In the genomic region with DNA sequence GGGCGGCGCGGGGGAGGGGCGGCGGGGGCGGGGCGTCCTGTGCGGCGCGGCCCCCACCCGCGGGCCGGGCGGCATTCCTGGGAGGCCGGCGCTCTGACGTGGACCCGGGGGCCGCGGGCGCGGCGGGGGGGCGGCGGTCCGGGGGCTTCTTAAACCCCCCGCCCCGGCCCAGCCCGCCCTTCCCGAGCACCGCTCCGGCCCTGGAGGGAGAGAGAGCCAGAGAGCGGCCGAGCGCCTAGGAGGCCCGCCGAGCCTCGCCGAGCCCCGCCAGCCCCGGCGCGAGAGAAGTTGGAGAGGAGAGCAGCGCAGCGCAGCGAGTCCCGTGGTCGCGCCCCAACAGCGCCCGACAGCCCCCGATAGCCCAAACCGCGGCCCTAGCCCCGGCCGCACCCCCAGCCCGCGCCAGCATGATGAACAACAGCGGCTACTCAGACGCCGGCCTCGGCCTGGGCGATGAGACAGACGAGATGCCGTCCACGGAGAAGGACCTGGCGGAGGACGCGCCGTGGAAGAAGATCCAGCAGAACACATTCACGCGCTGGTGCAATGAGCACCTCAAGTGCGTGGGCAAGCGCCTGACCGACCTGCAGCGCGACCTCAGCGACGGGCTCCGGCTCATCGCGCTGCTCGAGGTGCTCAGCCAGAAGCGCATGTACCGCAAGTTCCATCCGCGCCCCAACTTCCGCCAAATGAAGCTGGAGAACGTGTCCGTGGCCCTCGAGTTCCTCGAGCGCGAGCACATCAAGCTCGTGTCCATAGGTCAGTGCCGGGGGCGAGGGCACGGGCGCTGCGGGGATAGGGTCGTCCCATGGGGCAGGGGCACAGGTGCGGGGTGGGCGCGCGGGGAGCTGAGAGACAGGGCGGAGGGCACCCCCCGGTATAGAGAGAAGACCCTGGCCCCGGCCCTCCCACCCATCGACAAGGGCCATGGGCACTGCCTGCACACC, we compare ENCODE assay signal across 1 cellular context.
TF ChIP-seq lines count a peak whose summit lies in the region.

A gene with protein sequence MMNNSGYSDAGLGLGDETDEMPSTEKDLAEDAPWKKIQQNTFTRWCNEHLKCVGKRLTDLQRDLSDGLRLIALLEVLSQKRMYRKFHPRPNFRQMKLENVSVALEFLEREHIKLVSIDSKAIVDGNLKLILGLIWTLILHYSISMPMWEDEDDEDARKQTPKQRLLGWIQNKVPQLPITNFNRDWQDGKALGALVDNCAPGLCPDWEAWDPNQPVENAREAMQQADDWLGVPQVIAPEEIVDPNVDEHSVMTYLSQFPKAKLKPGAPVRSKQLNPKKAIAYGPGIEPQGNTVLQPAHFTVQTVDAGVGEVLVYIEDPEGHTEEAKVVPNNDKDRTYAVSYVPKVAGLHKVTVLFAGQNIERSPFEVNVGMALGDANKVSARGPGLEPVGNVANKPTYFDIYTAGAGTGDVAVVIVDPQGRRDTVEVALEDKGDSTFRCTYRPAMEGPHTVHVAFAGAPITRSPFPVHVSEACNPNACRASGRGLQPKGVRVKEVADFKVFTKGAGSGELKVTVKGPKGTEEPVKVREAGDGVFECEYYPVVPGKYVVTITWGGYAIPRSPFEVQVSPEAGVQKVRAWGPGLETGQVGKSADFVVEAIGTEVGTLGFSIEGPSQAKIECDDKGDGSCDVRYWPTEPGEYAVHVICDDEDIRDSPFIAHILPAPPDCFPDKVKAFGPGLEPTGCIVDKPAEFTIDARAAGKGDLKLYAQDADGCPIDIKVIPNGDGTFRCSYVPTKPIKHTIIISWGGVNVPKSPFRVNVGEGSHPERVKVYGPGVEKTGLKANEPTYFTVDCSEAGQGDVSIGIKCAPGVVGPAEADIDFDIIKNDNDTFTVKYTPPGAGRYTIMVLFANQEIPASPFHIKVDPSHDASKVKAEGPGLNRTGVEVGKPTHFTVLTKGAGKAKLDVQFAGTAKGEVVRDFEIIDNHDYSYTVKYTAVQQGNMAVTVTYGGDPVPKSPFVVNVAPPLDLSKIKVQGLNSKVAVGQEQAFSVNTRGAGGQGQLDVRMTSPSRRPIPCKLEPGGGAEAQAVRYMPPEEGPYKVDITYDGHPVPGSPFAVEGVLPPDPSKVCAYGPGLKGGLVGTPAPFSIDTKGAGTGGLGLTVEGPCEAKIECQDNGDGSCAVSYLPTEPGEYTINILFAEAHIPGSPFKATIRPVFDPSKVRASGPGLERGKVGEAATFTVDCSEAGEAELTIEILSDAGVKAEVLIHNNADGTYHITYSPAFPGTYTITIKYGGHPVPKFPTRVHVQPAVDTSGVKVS (N-terminal part only) (plus strand): TSS at position 176 of the 947 bp plus-strand sequence. CDS start 232 bp downstream, at position 408.

TF ChIP-seq in K562, 482 proteins besides CTCF, POLR2A, EP300 and RAD21 (continued from another document and continues in another):
- 0 out of 2 replicates have a peak, but pooled peaks have one; percentile 26 for TF ChIP-seq ETS1 (conservative IDR thresholded peaks at IDR 0.05; ENCODE audit: control insufficient read depth, low read depth, low read length)
- peak; percentile 35; the same call in 1 of the 2 replicates for TF ChIP-seq TAF7 (tag; IDR thresholded peaks at IDR 0.05)
- TF ChIP-seq RUNX1 (IDR thresholded peaks at IDR 0.05; ENCODE audit: low read depth), result no peak
- TF ChIP-seq TCF7L2 (IDR thresholded peaks at IDR 0.05; ENCODE audit: low read depth, low read length), result no peak
- TF ChIP-seq SMAD1 (IDR thresholded peaks at IDR 0.05; ENCODE audit: low read depth, low read length, partially characterized antibody), result no peak
- peak; percentile 25; the same call in 1 of the 2 replicates for TF ChIP-seq CUX1 (CRISPR knock-in tag; IDR thresholded peaks at IDR 0.05)
- no peak for TF ChIP-seq ZNF699 (CRISPR knock-in tag; IDR thresholded peaks at IDR 0.05; ENCODE audit: insufficient replicate concordance)
- TF ChIP-seq E2F3 (CRISPR knock-in tag; IDR thresholded peaks at IDR 0.05), result peak; percentile 16; the same call in 1 of the 2 replicates
- no peak for TF ChIP-seq NR2C1 (IDR thresholded peaks at IDR 0.05)
- 0 out of 2 replicates have a peak, but pooled peaks have one; percentile 12 for TF ChIP-seq NR2C1 (tag; IDR thresholded peaks at IDR 0.05)
- no peak for TF ChIP-seq SIRT6 (IDR thresholded peaks at IDR 0.05; ENCODE audit: low read depth, low read length)
- TF ChIP-seq FIP1L1 (IDR thresholded peaks at IDR 0.05; ENCODE audit: low read depth, low read length, poor library complexity, severe bottlenecking), result peak; percentile 78
- 0 out of 2 replicates have a peak, but pooled peaks have one; percentile 80 for TF ChIP-seq FOXK1 (CRISPR knock-in tag; IDR thresholded peaks at IDR 0.05; ENCODE audit: borderline replicate concordance)
- TF ChIP-seq ZFP1 (CRISPR knock-in tag; IDR thresholded peaks at IDR 0.05), result no peak
- TF ChIP-seq SMARCA4 (IDR thresholded peaks at IDR 0.05), result peak; percentile 48
- peak; percentile 71 for TF ChIP-seq ETV1 (tag; conservative IDR thresholded peaks at IDR 0.05; ENCODE audit: low read depth)
- no peak for TF ChIP-seq ATF3 (IDR thresholded peaks at IDR 0.05)
- no peak for TF ChIP-seq ATF3 (CRISPR knock-in tag; conservative IDR thresholded peaks at IDR 0.05)
- TF ChIP-seq GTF2A2 (tag; IDR thresholded peaks at IDR 0.05), result no peak; the same call in 1 of the 2 replicates
- no peak for TF ChIP-seq ZNF165 (CRISPR knock-in tag; IDR thresholded peaks at IDR 0.05; ENCODE audit: borderline replicate concordance)
- no peak; the same call in 1 of the 2 replicates for TF ChIP-seq ZNF589 (CRISPR knock-in tag; IDR thresholded peaks at IDR 0.05; ENCODE audit: low read depth)
- no peak for TF ChIP-seq RBM17 (IDR thresholded peaks at IDR 0.05; ENCODE audit: borderline replicate concordance, low read depth, low read length)
- no peak for TF ChIP-seq MXD1 (CRISPR knock-in tag; IDR thresholded peaks at IDR 0.05; ENCODE audit: borderline replicate concordance, poor library complexity, severe bottlenecking)
- no peak for TF ChIP-seq POLR2H (tag; IDR thresholded peaks at IDR 0.05; ENCODE audit: low read depth)
- TF ChIP-seq POLR3A (IDR thresholded peaks at IDR 0.05; ENCODE audit: borderline replicate concordance, extremely low read depth, insufficient read depth, insufficient read length), result no peak
- no peak for TF ChIP-seq ETV6 (IDR thresholded peaks at IDR 0.05; ENCODE audit: borderline replicate concordance in 1 of 2, low read depth in 2 of 2, low read length in 1 of 2)
- TF ChIP-seq ETV6 (CRISPR knock-in tag; IDR thresholded peaks at IDR 0.05; ENCODE audit: borderline replicate concordance), result no peak
- no peak for TF ChIP-seq SOX6 (IDR thresholded peaks at IDR 0.05)
- no peak for TF ChIP-seq ZMIZ1 (IDR thresholded peaks at IDR 0.05; ENCODE audit: low read depth in 2 of 2, low read length in 2 of 2)
- no peak for TF ChIP-seq CEBPG (CRISPR knock-in tag; IDR thresholded peaks at IDR 0.05)
- no peak for TF ChIP-seq CEBPG (tag; conservative IDR thresholded peaks at IDR 0.05 in 1 of 2, IDR thresholded peaks at IDR 0.05 in 1 of 2)
- TF ChIP-seq FOXK2 (conservative IDR thresholded peaks at IDR 0.05 in 1 of 2, IDR thresholded peaks at IDR 0.05 in 1 of 2; ENCODE audit: low read depth in 2 of 2), result no peak
- TF ChIP-seq SRSF7 (optimal IDR thresholded peaks at IDR 0.05; ENCODE audit: low read depth, low read length), result no peak
- TF ChIP-seq EHMT2 (IDR thresholded peaks at IDR 0.05), result no peak
- no peak for TF ChIP-seq EZH2 (IDR thresholded peaks at IDR 0.05; ENCODE audit: borderline replicate concordance, low read depth, low read length)
- no peak for TF ChIP-seq ZNF124 (CRISPR knock-in tag; IDR thresholded peaks at IDR 0.05)
- 0 out of 2 replicates have a peak, but pooled peaks have one; percentile 15 for TF ChIP-seq PML (IDR thresholded peaks at IDR 0.05; ENCODE audit: low read length)
- no peak for TF ChIP-seq KLF6 (CRISPR knock-in tag; IDR thresholded peaks at IDR 0.05; ENCODE audit: borderline replicate concordance)
- TF ChIP-seq SRSF1 (IDR thresholded peaks at IDR 0.05; ENCODE audit: low read depth, low read length), result no peak
- TF ChIP-seq COPS2 (conservative IDR thresholded peaks at IDR 0.05), result no peak
- TF ChIP-seq ZC3H8 (IDR thresholded peaks at IDR 0.05), result no peak
- TF ChIP-seq C11orf30 (IDR thresholded peaks at IDR 0.05; ENCODE audit: low read depth), result no peak
- TF ChIP-seq, protein P1, sequence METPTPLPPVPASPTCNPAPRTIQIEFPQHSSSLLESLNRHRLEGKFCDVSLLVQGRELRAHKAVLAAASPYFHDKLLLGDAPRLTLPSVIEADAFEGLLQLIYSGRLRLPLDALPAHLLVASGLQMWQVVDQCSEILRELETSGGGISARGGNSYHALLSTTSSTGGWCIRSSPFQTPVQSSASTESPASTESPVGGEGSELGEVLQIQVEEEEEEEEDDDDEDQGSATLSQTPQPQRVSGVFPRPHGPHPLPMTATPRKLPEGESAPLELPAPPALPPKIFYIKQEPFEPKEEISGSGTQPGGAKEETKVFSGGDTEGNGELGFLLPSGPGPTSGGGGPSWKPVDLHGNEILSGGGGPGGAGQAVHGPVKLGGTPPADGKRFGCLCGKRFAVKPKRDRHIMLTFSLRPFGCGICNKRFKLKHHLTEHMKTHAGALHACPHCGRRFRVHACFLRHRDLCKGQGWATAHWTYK (CRISPR knock-in tag; IDR thresholded peaks at IDR 0.05), result no peak
- TF ChIP-seq ZNF644 (tag; IDR thresholded peaks at IDR 0.05; ENCODE audit: low read depth), result no peak
- TF ChIP-seq ZNF175 (CRISPR knock-in tag; IDR thresholded peaks at IDR 0.05; ENCODE audit: low read depth), result no peak
- TF ChIP-seq RBFOX2 (IDR thresholded peaks at IDR 0.05; ENCODE audit: low read depth, low read length), result peak; percentile 60
